Comparison of ENCODE assay signal across 8 cellular contexts in the genomic region with DNA sequence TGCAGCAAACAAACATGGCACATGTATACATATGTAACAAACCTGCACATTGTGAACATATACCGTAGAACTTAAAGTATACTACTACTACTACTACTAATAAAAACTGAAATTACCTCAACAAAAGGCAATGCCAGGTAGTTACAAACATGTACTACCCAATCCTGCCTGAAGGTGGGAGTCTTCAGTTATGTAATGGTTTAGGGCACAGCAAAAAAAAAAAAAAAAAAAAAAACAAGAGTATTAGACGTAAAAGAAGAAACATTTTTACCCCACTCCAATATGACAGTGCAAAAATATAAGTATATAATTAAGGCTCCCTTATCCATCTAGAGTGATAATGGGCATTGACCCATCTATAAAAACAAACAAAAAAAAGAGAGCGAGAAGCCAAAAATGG.
DNase-seq lines count a peak whose midpoint lies in the region; ATAC-seq and TF ChIP-seq lines count a peak whose summit lies in the region.
"Not testable (repeated sequence)": the region's sequence is repeated elsewhere in the genome, so short reads cannot be mapped to it uniquely, and the experiment has no call there.

No MANE protein-coding gene starts in this region.

- TF ChIP-seq CTCF in C4-2B (conservative IDR thresholded peaks at IDR 0.05) = peak; percentile 41
- TF ChIP-seq CTCF in activated B cell treated with CpG ODN at 0.5 μM for 24 hours (IDR thresholded peaks at IDR 0.05) = not testable (repeated sequence)
- peak; percentile 25 for TF ChIP-seq CTCF in chondrocyte (IDR thresholded peaks at IDR 0.05)
- peak in 6 of 11 experiments; percentile 6 to 53 (median 43) for TF ChIP-seq CTCF in spleen (IDR thresholded peaks at IDR 0.05 in 8 of 11, conservative IDR thresholded peaks at IDR 0.05 in 3 of 11)

- H3K4me1 ChIP-seq in spleen = not testable (repeated sequence)

- H3K9me3 Mint-ChIP-seq in activated B cell treated with CpG ODN at 0.5 μM for 24 hours; chondrocyte (ENCODE audit: low read depth): not testable (repeated sequence)

- intact Hi-C loops in activated B cell treated with CpG ODN at 0.5 μM for 24 hours (cut with micrococcal nuclease); spleen (cut with DNase I; ENCODE audit: low total_unique reads): not testable (repeated sequence)

- H3K9me3 ChIP-seq in spleen = not testable (repeated sequence)

- H3K4me3 Mint-ChIP-seq in activated B cell treated with CpG ODN at 0.5 μM for 24 hours = peak overlapping the region; percentile 42
- H3K4me3 Mint-ChIP-seq in chondrocyte (ENCODE audit: unreplicated experiment) = not testable (repeated sequence)

- WGBS in spleen, 5 donors = 60 to 79% (median 68%) methylated on average over 3 of the region's 3 CpGs

- not testable (repeated sequence) for TF ChIP-seq POLR2A in spleen (IDR thresholded peaks at IDR 0.05)

- H3K27me3 Mint-ChIP-seq in activated B cell treated with CpG ODN at 0.5 μM for 24 hours; chondrocyte (ENCODE audit: low read depth): not testable (repeated sequence)

- H3K27ac ChIP-seq in C4-2B, spleen: not testable (repeated sequence)

- not testable (repeated sequence) for H3K4me1 Mint-ChIP-seq in activated B cell treated with CpG ODN at 0.5 μM for 24 hours; chondrocyte (ENCODE audit: low read depth)

- H3K36me3 ChIP-seq in spleen = not testable (repeated sequence)

- H3K27me3 ChIP-seq in spleen (replicated peaks in 1 of 7) = not testable (repeated sequence)

- H3K27ac Mint-ChIP-seq in activated B cell treated with CpG ODN at 0.5 μM for 24 hours = peak overlapping the region; percentile 30
- H3K27ac Mint-ChIP-seq in chondrocyte (ENCODE audit: unreplicated experiment) = not testable (repeated sequence)

- CTCF ChIA-PET in activated B cell treated with CpG ODN at 0.5 μM for 24 hours (lab: Charles Lee) = not testable (repeated sequence)

- POLR2A ChIA-PET in activated B cell treated with CpG ODN at 0.5 μM for 24 hours (lab: Charles Lee) = not testable (repeated sequence)

- H3K4me3 ChIP-seq in spleen = not testable (repeated sequence)

- peak; percentile 36 for DNase-seq in NCI-H2227 (lab: John Stamatoyannopoulos, UW; ENCODE audit: unreplicated experiment)
- DNase-seq in activated B cell treated with CpG ODN at 0.5 μM for 24 hours; chondrocyte (ENCODE audit: low spot score); spleen: not testable (repeated sequence)
- DNase-seq in iris pigment epithelial cell (ENCODE audit: low read depth) = peak; percentile 7

- not testable (repeated sequence) for H3K36me3 Mint-ChIP-seq in activated B cell treated with CpG ODN at 0.5 μM for 24 hours (ENCODE audit: low read depth); chondrocyte (ENCODE audit: low read depth)

- peak; percentile 49 for ATAC-seq in GM18508 (IDR thresholded peaks at IDR 0.05; ENCODE audit: insufficient read depth, unreplicated experiment)
- peak; percentile 66 for ATAC-seq in HG03342 (IDR thresholded peaks at IDR 0.05; ENCODE audit: unreplicated experiment)
- not testable (repeated sequence) for ATAC-seq in activated B cell treated with CpG ODN at 0.5 μM for 24 hours (ENCODE audit: low read depth)
